8 cellular contexts compared by ENCODE assay signal in the genomic region with DNA sequence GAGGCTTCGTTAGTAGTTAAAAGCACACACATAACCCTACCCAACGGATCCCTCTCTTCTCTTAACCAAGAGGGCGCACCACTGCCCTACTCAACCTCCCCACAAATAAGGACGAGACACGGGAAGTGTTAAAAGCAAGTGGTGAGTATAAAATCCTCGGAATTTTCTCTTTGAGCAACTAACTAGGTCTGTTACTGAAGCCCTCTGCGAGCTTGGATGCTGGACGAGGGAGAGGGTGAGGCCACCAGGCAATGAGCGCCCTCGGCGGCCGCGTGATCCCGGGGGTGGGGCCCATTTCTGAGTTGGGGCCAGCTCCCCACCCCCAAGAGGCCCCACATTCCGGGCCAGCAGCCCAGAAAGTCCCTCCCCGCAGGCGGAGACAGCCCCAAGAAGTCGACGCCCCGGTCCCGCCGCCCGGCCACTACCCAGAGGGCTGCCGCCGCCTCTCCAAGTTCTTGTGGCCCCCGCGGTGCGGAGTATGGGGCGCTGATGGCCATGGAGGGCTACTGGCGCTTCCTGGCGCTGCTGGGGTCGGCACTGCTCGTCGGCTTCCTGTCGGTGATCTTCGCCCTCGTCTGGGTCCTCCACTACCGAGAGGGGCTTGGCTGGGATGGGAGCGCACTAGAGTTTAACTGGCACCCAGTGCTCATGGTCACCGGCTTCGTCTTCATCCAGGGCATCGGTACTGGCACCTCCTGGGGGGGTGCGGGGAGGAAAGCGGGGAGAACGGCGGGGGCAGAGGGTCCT. TPM values are rescaled to one million over a fixed set of nuclear protein-coding genes. Genes with fewer than 3 reads are reported as not detected.
A peak's percentile ranks its signal among the peaks of the same experiment; 100 is the strongest.
DNase-seq lines count a peak whose midpoint lies in the region; ATAC-seq and TF ChIP-seq lines count a peak whose summit lies in the region.

A gene with protein sequence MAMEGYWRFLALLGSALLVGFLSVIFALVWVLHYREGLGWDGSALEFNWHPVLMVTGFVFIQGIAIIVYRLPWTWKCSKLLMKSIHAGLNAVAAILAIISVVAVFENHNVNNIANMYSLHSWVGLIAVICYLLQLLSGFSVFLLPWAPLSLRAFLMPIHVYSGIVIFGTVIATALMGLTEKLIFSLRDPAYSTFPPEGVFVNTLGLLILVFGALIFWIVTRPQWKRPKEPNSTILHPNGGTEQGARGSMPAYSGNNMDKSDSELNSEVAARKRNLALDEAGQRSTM (plus strand): TSS at position 418 of the 747 bp plus-strand sequence. CDS start 72 bp downstream, at position 490.

- H3K27me3 ChIP-seq in ectodermal cell (ENCODE audit: control insufficient read depth, insufficient read depth, low read length, poor library complexity, severe bottlenecking): peaks cover 14% of the 10 kb centered on the region

- H3K4me1 ChIP-seq in ectodermal cell (ENCODE audit: control insufficient read depth, insufficient read depth, low read length): peaks cover 16% of the 10 kb centered on the region

- no peak for TF ChIP-seq CTCF in lower leg skin (IDR thresholded peaks at IDR 0.05)

- H3K36me3 ChIP-seq in ectodermal cell (ENCODE audit: control insufficient read depth, insufficient read depth, low read length): no peaks in the 10 kb centered on the region

- peak within 1 kb of the TSS; percentile 31 for H3K27ac ChIP-seq in ectodermal cell (ENCODE audit: insufficient read depth, low read depth, low read length, poor library complexity, severe bottlenecking)

- peak; percentile 45 for ATAC-seq in HG03439 (IDR thresholded peaks at IDR 0.05; ENCODE audit: unreplicated experiment)
- ATAC-seq in stimulated activated naive CD8-positive, alpha-beta T cell treated with anti-CD3 and anti-CD28 coated beads, Interleukin-15, Interleukin-2, amounts not matched to agents 100 U/mL and 50 U/mL, for 24 hours: peak; percentile 60

- in situ Hi-C loops in GM18951 (cut with MboI; ENCODE audit: low sequenced_read_pairs, unreplicated experiment): no loop called here

- DNase-seq in CD1c-positive myeloid dendritic cell (ENCODE audit: extremely low spot score): peak; percentile 17
- DNase-seq in SW480 (ENCODE audit: low spot score): peak; percentile 66
- peak; percentile 88 to 98 for DNase-seq in lower leg skin (ENCODE audit: low spot score in 2 of 2)
- DNase-seq in stimulated activated naive CD8-positive, alpha-beta T cell treated with anti-CD3 and anti-CD28 coated beads, Interleukin-15, Interleukin-2, amounts not matched to agents 100 U/mL and 50 U/mL, for 24 hours: peak; percentile 42
- DNase-seq in NCI-H1417 treated with DMSO at 0.1 percent for 48 hours (lab: John Stamatoyannopoulos, UW): no peak

- peak; percentile 69 for TF ChIP-seq POLR2A in GM18951 (IDR thresholded peaks at IDR 0.05; ENCODE audit: extremely low read depth, insufficient read depth, insufficient read length)
- TF ChIP-seq POLR2A in lower leg skin (IDR thresholded peaks at IDR 0.05): peak in 1 of 2 donors; percentile 14

- H3K9me3 ChIP-seq in ectodermal cell (ENCODE audit: control insufficient read depth, low read length): no peaks in the 10 kb centered on the region

- intact Hi-C loops in lower leg skin (cut with DNase I; ENCODE audit: low total_unique reads): no loop called here

- H3K4me3 ChIP-seq in ectodermal cell (ENCODE audit: insufficient read depth, low read depth, low read length) (peak within 1 kb of the TSS; percentile 81), lower leg skin (ENCODE audit: low read depth, poor library complexity, severe bottlenecking) (peak within 1 kb of the TSS; percentile 93)

- 1% methylated on average over 45 of the region's 46 CpGs for WGBS in ectodermal cell, 2 experiments
- WGBS in lower leg skin, 2 donors: 0 to 1% methylated on average over 23 to 40 of the region's 46 CpGs

RNA-seq across cellular contexts. Expression of the gene that starts here (rescaled TPM):
- polyA plus RNA-seq in ectodermal cell (2013, experiment 1 of 4): 5.4 TPM
- polyA plus RNA-seq in ectodermal cell (2013, experiment 2 of 4): 5.7 TPM
- 5.4 TPM for polyA plus RNA-seq in ectodermal cell (2013, experiment 3 of 4)
- 6.7 TPM for polyA plus RNA-seq in ectodermal cell (2013, experiment 4 of 4)
- total RNA-seq in lower leg skin: 100 to 1,000 TPM; 158 to 241 (median 194) TPM
